In genomic region chr3:150414273-150414672, GRCh38 we compare ENCODE assay signal across 8 cellular contexts. TPM values are rescaled to one million over a fixed set of nuclear protein-coding genes. Genes with fewer than 3 reads are reported as not detected.
DNase-seq lines count a peak whose midpoint lies in the region; ATAC-seq, FAIRE-seq and TF ChIP-seq lines count a peak whose summit lies in the region.

No MANE protein-coding gene starts in this region.

- no peaks in the 10 kb centered on the region for H3K27me3 Mint-ChIP-seq in activated T-helper 1 cell treated with anti-CD3 and anti-CD28 coated beads, Interleukin-12 subunit alpha, Interleukin-12 subunit beta, Interleukin-2, Interleukin-4 antibody, amounts not matched to agents 30 ng/mL and 10 ng/mL and 1 ng/mL, durations not matched to agents 14 hours and 24 hours and 36 hours (ENCODE audit: insufficient read depth)
- H3K27me3 Mint-ChIP-seq in stimulated activated naive CD8-positive, alpha-beta T cell treated with anti-CD3 and anti-CD28 coated beads, Interleukin-15, amount 100 ng/mL, for 72 hours, result no peaks in the 10 kb centered on the region

- WGBS in heart left ventricle, 4 donors, result 6 to 12% (median 7%) methylated on average over 2 of the region's 2 CpGs
- 17% methylated on average over 2 of the region's 2 CpGs for WGBS in hepatocyte (ENCODE audit: low lambda C conversion rate, missing lambda C conversion rate)
- no CpG with 5 or more reads among the region's 2 CpGs for WGBS in neuronal stem cell (ENCODE audit: extremely low coverage in 2 of 2, insufficient read length in 2 of 2, insufficient replicate concordance in 1 of 2), 2 donors

- no peak overlapping the region for H2BK120ac ChIP-seq in neuronal stem cell (ENCODE audit: low read depth, low read length)

- no peak overlapping the region for H3K27ac Mint-ChIP-seq in activated T-helper 1 cell treated with anti-CD3 and anti-CD28 coated beads, Interleukin-12 subunit alpha, Interleukin-12 subunit beta, Interleukin-2, Interleukin-4 antibody, amounts not matched to agents 30 ng/mL and 10 ng/mL and 1 ng/mL, durations not matched to agents 14 hours and 24 hours and 36 hours
- no peak overlapping the region for H3K27ac Mint-ChIP-seq in stimulated activated naive CD8-positive, alpha-beta T cell treated with anti-CD3 and anti-CD28 coated beads, Interleukin-15, amount 100 ng/mL, for 72 hours

- no peak for TF ChIP-seq POLR2A in heart left ventricle (IDR thresholded peaks at IDR 0.05)

- H4K20me1 ChIP-seq in hepatocyte (ENCODE audit: insufficient read depth, poor library complexity, severe bottlenecking), result peaks cover 99% of the 10 kb centered on the region

- H3K9me3 Mint-ChIP-seq in activated T-helper 1 cell treated with anti-CD3 and anti-CD28 coated beads, Interleukin-12 subunit alpha, Interleukin-12 subunit beta, Interleukin-2, Interleukin-4 antibody, amounts not matched to agents 30 ng/mL and 10 ng/mL and 1 ng/mL, durations not matched to agents 14 hours and 24 hours and 36 hours, result no peaks in the 10 kb centered on the region
- H3K9me3 Mint-ChIP-seq in stimulated activated naive CD8-positive, alpha-beta T cell treated with anti-CD3 and anti-CD28 coated beads, Interleukin-15, amount 100 ng/mL, for 72 hours, result no peaks in the 10 kb centered on the region

- peak overlapping the region; percentile 82 for H3K4me2 ChIP-seq in hepatocyte
- no peak overlapping the region for H3K4me2 ChIP-seq in neuronal stem cell (ENCODE audit: insufficient read depth, low read length, poor library complexity, severe bottlenecking)

- H3K36me3 Mint-ChIP-seq in activated T-helper 1 cell treated with anti-CD3 and anti-CD28 coated beads, Interleukin-12 subunit alpha, Interleukin-12 subunit beta, Interleukin-2, Interleukin-4 antibody, amounts not matched to agents 30 ng/mL and 10 ng/mL and 1 ng/mL, durations not matched to agents 14 hours and 24 hours and 36 hours (ENCODE audit: low read depth), result peaks cover 44% of the 10 kb centered on the region

- no peak overlapping the region for H3K18ac ChIP-seq in neuronal stem cell (ENCODE audit: low read length)

- H3K27me3 ChIP-seq in heart left ventricle, result no peaks in the 10 kb centered on the region
- H3K27me3 ChIP-seq in hepatocyte, result no peaks in the 10 kb centered on the region
- no peaks in the 10 kb centered on the region for H3K27me3 ChIP-seq in neuronal stem cell (ENCODE audit: control insufficient read depth in 3 of 3, insufficient read depth in 3 of 3, low read depth in 1 of 3, low read length in 3 of 3)

- no peak overlapping the region for H3K9ac ChIP-seq in neuronal stem cell (ENCODE audit: low read depth, low read length, poor library complexity)

- H3K4ac ChIP-seq in neuronal stem cell (ENCODE audit: low read length), result no peak overlapping the region

- H3K4me3 Mint-ChIP-seq in activated T-helper 1 cell treated with anti-CD3 and anti-CD28 coated beads, Interleukin-12 subunit alpha, Interleukin-12 subunit beta, Interleukin-2, Interleukin-4 antibody, amounts not matched to agents 30 ng/mL and 10 ng/mL and 1 ng/mL, durations not matched to agents 14 hours and 24 hours and 36 hours, result peak overlapping the region; percentile 63
- H3K4me3 Mint-ChIP-seq in stimulated activated naive CD8-positive, alpha-beta T cell treated with anti-CD3 and anti-CD28 coated beads, Interleukin-15, amount 100 ng/mL, for 72 hours, result peak overlapping the region; percentile 39 to 82

- ATAC-seq in heart left ventricle, result peak in 2 of 4 donors; percentile 45 to 57
- ATAC-seq in stimulated activated naive CD8-positive, alpha-beta T cell treated with anti-CD3 and anti-CD28 coated beads, Interleukin-15, amount 100 ng/mL, for 72 hours, result no peak
- ATAC-seq in HG03469 (IDR thresholded peaks at IDR 0.05; ENCODE audit: unreplicated experiment), result no peak

- H2BK15ac ChIP-seq in neuronal stem cell (ENCODE audit: low read length), result no peak overlapping the region

- no peak overlapping the region for H2AFZ ChIP-seq in hepatocyte
- H2AFZ ChIP-seq in neuronal stem cell (ENCODE audit: low read length), result no peak overlapping the region

- H3K9me3 ChIP-seq in heart left ventricle (no peaks in the 10 kb centered on the region), hepatocyte (ENCODE audit: low read depth) (no peaks in the 10 kb centered on the region), neuronal stem cell (replicated peaks in 1 of 2; ENCODE audit: control insufficient read depth in 2 of 2, insufficient read depth in 1 of 2, low read depth in 1 of 2, low read length in 2 of 2) (no peaks in the 10 kb centered on the region)

- peaks cover 100% of the 10 kb centered on the region for H3K79me2 ChIP-seq in hepatocyte

- H3K14ac ChIP-seq in neuronal stem cell (ENCODE audit: low read length), result no peak overlapping the region

- H4K91ac ChIP-seq in neuronal stem cell (ENCODE audit: low read depth, low read length, poor library complexity), result no peak overlapping the region

- intact Hi-C loops in heart left ventricle (cut with DNase I) (loop anchor here in 7 of 10 donors (5.0 to 10.0 kb wide), 7 partner anchors 38 to 189 kb away; no protein-coding TSS in a partner anchor), cardiac septum (cut with DNase I) (no loop called here)
- intact Hi-C loops in activated T-helper 1 cell treated with anti-CD3 and anti-CD28 coated beads, Interleukin-12 subunit alpha, Interleukin-12 subunit beta, Interleukin-2, Interleukin-4 antibody, amounts not matched to agents 30 ng/mL and 10 ng/mL and 1 ng/mL, durations not matched to agents 14 hours and 24 hours and 36 hours (cut with micrococcal nuclease), result loop anchor here (5.0 kb wide), 1 partner anchor 853 kb away; no protein-coding TSS in a partner anchor

- no peak overlapping the region for H2BK5ac ChIP-seq in neuronal stem cell (ENCODE audit: low read length)

- peak overlapping the region in 4 of 12 donors; percentile 12 to 27 (median 18) for H3K27ac ChIP-seq in heart left ventricle
- peak overlapping the region; percentile 2 for H3K27ac ChIP-seq in hepatocyte
- H3K27ac ChIP-seq in neuronal stem cell (replicated peaks; ENCODE audit: low read length), result no peak overlapping the region

- no peak overlapping the region for H2AK5ac ChIP-seq in neuronal stem cell (ENCODE audit: low read depth, low read length)

- no peak overlapping the region for H2BK12ac ChIP-seq in neuronal stem cell (ENCODE audit: low read length)

- TF ChIP-seq CTCF in heart left ventricle (IDR thresholded peaks at IDR 0.05) (no peak), hepatocyte (IDR thresholded peaks at IDR 0.05; ENCODE audit: poor library complexity) (no peak)

- peaks cover 5 to 79% (median 57%) of the 10 kb centered on the region in 12 donors for H3K4me1 ChIP-seq in heart left ventricle
- peaks cover 23% of the 10 kb centered on the region for H3K4me1 ChIP-seq in hepatocyte (ENCODE audit: insufficient read depth)
- peaks cover 0 to 20% of the 10 kb centered on the region in 2 donors for H3K4me1 ChIP-seq in neuronal stem cell (ENCODE audit: control insufficient read depth in 2 of 2, insufficient read depth in 1 of 2, low read depth in 1 of 2, low read length in 2 of 2)

- no peak overlapping the region for H4K8ac ChIP-seq in neuronal stem cell (ENCODE audit: low read depth, low read length)

- no peak for FAIRE-seq in HTR-8/SVneo (lab: Jason Lieb, UNC)

- H3K4me3 ChIP-seq in heart left ventricle (peak overlapping the region in 9 of 12 donors; percentile 18 to 92 (median 83)), hepatocyte (peak overlapping the region; percentile 78), neuronal stem cell (ENCODE audit: low read length in 2 of 2) (peak overlapping the region in 1 of 2 donors; percentile 96)

- peaks cover 11% of the 10 kb centered on the region for H3K79me1 ChIP-seq in neuronal stem cell (ENCODE audit: low read depth, low read length)

- H3K23ac ChIP-seq in neuronal stem cell (ENCODE audit: low read depth, low read length, poor library complexity), result no peak overlapping the region

- peak in 3 of 5 donors; percentile 23 to 46 (median 38) for DNase-seq in heart left ventricle
- no peak for DNase-seq in cardiac septum (ENCODE audit: low spot score)
- no peak for DNase-seq in activated T-helper 1 cell treated with anti-CD3 and anti-CD28 coated beads, Interleukin-12 subunit alpha, Interleukin-12 subunit beta, Interleukin-2, Interleukin-4 antibody, amounts not matched to agents 30 ng/mL and 10 ng/mL and 1 ng/mL, durations not matched to agents 14 hours and 24 hours and 36 hours (ENCODE audit: low spot score)
- peak; percentile 21 for DNase-seq in hepatocyte (ENCODE audit: low spot score)
- DNase-seq in stimulated activated naive CD8-positive, alpha-beta T cell treated with anti-CD3 and anti-CD28 coated beads, Interleukin-15, amount 100 ng/mL, for 72 hours, result no peak
- DNase-seq in neuronal stem cell (ENCODE audit: low spot score), result no peak
- DNase-seq in HTR-8/SVneo (ENCODE audit: insufficient read length, low spot score), result no peak

- peaks cover 0 to 13% (median 0%) of the 10 kb centered on the region in 9 donors for H3K36me3 ChIP-seq in heart left ventricle
- H3K36me3 ChIP-seq in hepatocyte (replicated peaks; ENCODE audit: insufficient read depth, low read depth), result peaks cover 4% of the 10 kb centered on the region
- peaks cover 0 to 61% of the 10 kb centered on the region in 2 donors for H3K36me3 ChIP-seq in neuronal stem cell (replicated peaks in 1 of 2; ENCODE audit: control insufficient read depth in 2 of 2, insufficient read depth in 2 of 2, low read length in 2 of 2)

- no peaks in the 10 kb centered on the region for H3K9me2 ChIP-seq in hepatocyte (replicated peaks; ENCODE audit: insufficient read depth)

- peaks cover 71% of the 10 kb centered on the region for H3K4me1 Mint-ChIP-seq in activated T-helper 1 cell treated with anti-CD3 and anti-CD28 coated beads, Interleukin-12 subunit alpha, Interleukin-12 subunit beta, Interleukin-2, Interleukin-4 antibody, amounts not matched to agents 30 ng/mL and 10 ng/mL and 1 ng/mL, durations not matched to agents 14 hours and 24 hours and 36 hours (ENCODE audit: low read depth)
- H3K4me1 Mint-ChIP-seq in stimulated activated naive CD8-positive, alpha-beta T cell treated with anti-CD3 and anti-CD28 coated beads, Interleukin-15, amount 100 ng/mL, for 72 hours, result peaks cover 44% of the 10 kb centered on the region

RNA-seq across cellular contexts. Expression of gene TSC22D2, which starts 6.2 kb away (rescaled TPM):
- 10 to 100 TPM; 12.7 to 55.8 (median 32.6) TPM for total RNA-seq in heart left ventricle
- 10 to 100 TPM; 11.5 to 22.6 TPM for polyA plus RNA-seq in heart left ventricle
- 66.0 TPM for total RNA-seq in cardiac septum
- 21.3 and 22.7 TPM in 2 replicates for total RNA-seq in activated T-helper 1 cell treated with anti-CD3 and anti-CD28 coated beads, Interleukin-12 subunit alpha, Interleukin-12 subunit beta, Interleukin-2, Interleukin-4 antibody, amounts not matched to agents 30 ng/mL and 10 ng/mL and 1 ng/mL, durations not matched to agents 14 hours and 24 hours and 36 hours
- 25.0 and 34.9 TPM in 2 replicates for total RNA-seq in hepatocyte
- polyA plus RNA-seq in hepatocyte, result 36.9 and 38.8 TPM in 2 replicates
- polyA plus RNA-seq in neuronal stem cell (2013, experiment 1 of 2), result 22.0 TPM
- 22.2 TPM for polyA plus RNA-seq in neuronal stem cell (2013, experiment 2 of 2)

Comparison
In these comparisons a context has a peak if more than half of its experiments do, and no peak if none do; other contexts are left out.
1. DNase-seq: peak in heart left ventricle (3 of 5) and hepatocyte (single experiment); none in cardiac septum (single experiment), activated T-helper 1 cell treated with anti-CD3 and anti-CD28 coated beads, Interleukin-12 subunit alpha, Interleukin-12 subunit beta, Interleukin-2, Interleukin-4 antibody, amounts not matched to agents 30 ng/mL and 10 ng/mL and 1 ng/mL, durations not matched to agents 14 hours and 24 hours and 36 hours (single experiment), stimulated activated naive CD8-positive, alpha-beta T cell treated with anti-CD3 and anti-CD28 coated beads, Interleukin-15, amount 100 ng/mL, for 72 hours (0 of 2), neuronal stem cell (single experiment) and HTR-8/SVneo (single experiment).